In the genomic region with DNA sequence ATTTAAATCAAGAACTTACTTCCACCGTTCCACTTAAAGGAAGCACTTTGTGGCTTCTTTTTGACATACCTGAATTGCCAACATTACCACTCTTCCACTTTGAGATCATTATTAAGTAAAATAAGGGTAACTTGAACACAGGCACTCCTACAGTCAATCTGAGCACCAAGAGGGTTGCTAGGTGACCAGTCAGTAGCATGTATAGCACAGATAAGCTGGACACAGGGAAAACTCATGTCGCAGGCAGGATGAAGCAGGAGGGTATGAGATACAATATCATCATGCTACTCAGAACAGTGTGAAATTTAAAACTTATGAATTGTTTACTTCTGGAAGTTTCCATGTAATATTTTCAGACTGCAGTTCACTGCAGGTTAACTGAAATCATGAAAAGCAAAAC, we compare ENCODE assay signal across 28 cellular contexts. TPM values are rescaled to one million over a fixed set of nuclear protein-coding genes. Genes with fewer than 3 reads are reported as not detected.
"Had no signal": no experiment of that assay in that cellular context is flagged by ENCODE, and none has a peak within 500 bp of the region (broad histone marks: within the 10 kb centered on the region; RNA-seq: fewer than 3 reads in every experiment).

No MANE protein-coding gene starts in this region.

- H3K4me3 ChIP-seq: colonic mucosa, lower lobe of right lung, pancreas, right atrium auricular region, SK-N-MC, smooth muscle cell, thyroid gland, upper lobe of left lung had no signal

- H3K4me1 Mint-ChIP-seq: activated B cell treated with CpG ODN at 0.5 μM for 24 hours; nephron progenitor cell; stimulated activated naive CD8-positive, alpha-beta T cell treated with anti-CD3 and anti-CD28 coated beads, Interleukin-15, amount 100 ng/mL, for 72 hours had no signal

- H3K27me3 ChIP-seq: colonic mucosa, pancreas, right atrium auricular region, thyroid gland, upper lobe of left lung had no signal

- DNase-seq: activated B cell treated with CpG ODN at 0.5 μM for 24 hours; activated CD4-positive, alpha-beta T cell treated with anti-CD3 and anti-CD28 coated beads, Interleukin-2, amount 50 U/mL, for 1 hour; activated CD8-positive, alpha-beta memory T cell treated with anti-CD3 and anti-CD28 coated beads, Interleukin-2, amount 50 U/mL, for 4 hours; activated effector memory CD4-positive, alpha-beta T cell treated with Interleukin-2 at 50 U/mL for 16 hours; activated naive CD4-positive, alpha-beta T cell treated with anti-CD3 and anti-CD28 coated beads for 36 hours; activated T-cell treated with anti-CD3 and anti-CD28 coated beads, Interleukin-2, amount 50 U/mL, for 4 hours; cerebellar nuclear complex; colonic mucosa; effector CD8-positive, alpha-beta T cell; kidney glomerular epithelial cell; lower lobe of right lung; mesendoderm; nephron progenitor cell; pancreas; stimulated activated CD4-positive, alpha-beta T cell treated with anti-CD3 and anti-CD28 coated beads, Interleukin-1b, Interleukin-23, amount 100 ng/mL, for 48 hours; stimulated activated CD4-positive, alpha-beta T cell treated with anti-CD3 and anti-CD28 coated beads, Interleukin-4, amount 100 ng/mL, for 4 hours; stimulated activated CD8-positive, alpha-beta memory T cell treated with anti-CD3 and anti-CD28 coated beads, Interleukin-4, amount 100 ng/mL, for 48 hours; stimulated activated naive CD8-positive, alpha-beta T cell treated with anti-CD3 and anti-CD28 coated beads, Interleukin-15, amount 100 ng/mL, for 72 hours; substantia nigra; T-helper 9 cell; thyroid gland; upper lobe of left lung had no signal

- H3K27ac Mint-ChIP-seq: activated B cell treated with CpG ODN at 0.5 μM for 24 hours; activated naive CD4-positive, alpha-beta T cell treated with anti-CD3 and anti-CD28 coated beads for 36 hours; nephron progenitor cell; stimulated activated memory B cell treated with anti-CD40 and anti-IgM and Interleukin-4, amounts not matched to agents 10 μg/mL and 1 μg/mL and 100 μg/mL, for 72 hours; stimulated activated naive CD8-positive, alpha-beta T cell treated with anti-CD3 and anti-CD28 coated beads, Interleukin-15, amount 100 ng/mL, for 72 hours had no signal

- H3K4me3 Mint-ChIP-seq: activated B cell treated with CpG ODN at 0.5 μM for 24 hours; activated naive CD4-positive, alpha-beta T cell treated with anti-CD3 and anti-CD28 coated beads for 36 hours; activated T-cell treated with anti-CD3 and anti-CD28 coated beads, Interleukin-2, amount 50 U/mL, for 4 hours; nephron progenitor cell; stimulated activated memory B cell treated with anti-CD40 and anti-IgM and Interleukin-4, amounts not matched to agents 10 μg/mL and 1 μg/mL and 100 μg/mL, for 72 hours; stimulated activated naive CD8-positive, alpha-beta T cell treated with anti-CD3 and anti-CD28 coated beads, Interleukin-15, amount 100 ng/mL, for 72 hours had no signal

- H3K27ac ChIP-seq: colonic mucosa, lower lobe of right lung, pancreas, right atrium auricular region, SK-N-MC, thyroid gland, upper lobe of left lung had no signal

- H3K9me3 Mint-ChIP-seq: activated B cell treated with CpG ODN at 0.5 μM for 24 hours; activated naive CD4-positive, alpha-beta T cell treated with anti-CD3 and anti-CD28 coated beads for 36 hours; activated T-cell treated with anti-CD3 and anti-CD28 coated beads, Interleukin-2, amount 50 U/mL, for 4 hours; nephron progenitor cell; stimulated activated memory B cell treated with anti-CD40 and anti-IgM and Interleukin-4, amounts not matched to agents 10 μg/mL and 1 μg/mL and 100 μg/mL, for 72 hours; stimulated activated naive CD8-positive, alpha-beta T cell treated with anti-CD3 and anti-CD28 coated beads, Interleukin-15, amount 100 ng/mL, for 72 hours had no signal

- ATAC-seq: activated T-cell treated with anti-CD3 and anti-CD28 coated beads, Interleukin-2, amount 50 U/mL, for 4 hours; left lobe of liver; lower lobe of right lung; pancreas; stimulated activated memory B cell treated with anti-CD40 and anti-IgM and Interleukin-4, amounts not matched to agents 10 μg/mL and 1 μg/mL and 100 μg/mL, for 72 hours; stimulated activated naive CD8-positive, alpha-beta T cell treated with anti-CD3 and anti-CD28 coated beads, Interleukin-15, amount 100 ng/mL, for 72 hours had no signal

- H3K4me1 ChIP-seq: colonic mucosa, pancreas, right atrium auricular region, upper lobe of left lung had no signal

- H3K27me3 Mint-ChIP-seq: activated B cell treated with CpG ODN at 0.5 μM for 24 hours; stimulated activated memory B cell treated with anti-CD40 and anti-IgM and Interleukin-4, amounts not matched to agents 10 μg/mL and 1 μg/mL and 100 μg/mL, for 72 hours; stimulated activated naive CD8-positive, alpha-beta T cell treated with anti-CD3 and anti-CD28 coated beads, Interleukin-15, amount 100 ng/mL, for 72 hours had no signal

- H3K9me3 ChIP-seq: colonic mucosa, lower lobe of right lung, pancreas, right atrium auricular region, thyroid gland, upper lobe of left lung had no signal

RNA-seq across cellular contexts. Expression of gene RAP1GAP, which starts 47.0 kb away (rescaled TPM):
- total RNA-seq: dermis microvascular lymphatic vessel endothelial cell had no signal
